7 cellular contexts compared by ENCODE assay signal in genomic region chr1:212285685-212286436, GRCh38. TPM values are rescaled to one million over a fixed set of nuclear protein-coding genes. Genes with fewer than 3 reads are reported as not detected.
DNase-seq lines count a peak whose midpoint lies in the region; TF ChIP-seq lines count a peak whose summit lies in the region.

No MANE protein-coding gene starts in this region.

- no peaks in the 10 kb centered on the region for H3K27me3 ChIP-seq in breast epithelium

- TF ChIP-seq CTCF in HFF-Myc (IDR thresholded peaks at IDR 0.05; ENCODE audit: low read depth, low read length, missing control alignments) (no peak), NB4 (IDR thresholded peaks at IDR 0.05; ENCODE audit: low read depth, low read length) (no peak), VCaP (conservative IDR thresholded peaks at IDR 0.05) (no peak), breast epithelium (IDR thresholded peaks at IDR 0.05) (no peak)

- H3K36me3 ChIP-seq in breast epithelium, result no peaks in the 10 kb centered on the region

- H3K4me1 ChIP-seq in breast epithelium, result peaks cover 3 to 6% of the 10 kb centered on the region in 2 donors

- intact Hi-C loops in breast epithelium (cut with DNase I; ENCODE audit: low total_unique reads), result no loop called here

- H3K4me3 ChIP-seq in HFF-Myc (replicated peaks; ENCODE audit: low read depth, low read length), result peak overlapping the region; percentile 73
- peak overlapping the region; percentile 96 for H3K4me3 ChIP-seq in NB4 (ENCODE audit: low read depth, low read length)
- H3K4me3 ChIP-seq in breast epithelium, result peak overlapping the region; percentile 74 to 97 (median 94)

- peak; percentile 67 for TF ChIP-seq POLR2A in GM15510 (IDR thresholded peaks at IDR 0.05; ENCODE audit: borderline replicate concordance, extremely low read depth, insufficient read length)
- TF ChIP-seq POLR2A in NB4 (IDR thresholded peaks at IDR 0.05; ENCODE audit: extremely low read depth, insufficient read length), result no peak
- no peak for TF ChIP-seq POLR2A in breast epithelium (IDR thresholded peaks at IDR 0.05)

- H3K9me3 ChIP-seq in breast epithelium, result no peaks in the 10 kb centered on the region

- H3K27ac ChIP-seq in VCaP (peak overlapping the region; percentile 90), breast epithelium (peak overlapping the region; percentile 96 to 99)

- DNase-seq in HFF-Myc (ENCODE audit: extremely low read depth, low read depth), result no peak
- DNase-seq in NB4 (ENCODE audit: low read depth), result peak; percentile 78
- peak; percentile 52 to 77 for DNase-seq in breast epithelium (ENCODE audit: low spot score in 2 of 2)
- DNase-seq in kidney glomerular epithelial cell (lab: John Stamatoyannopoulos, UW), result peak; percentile 44
- DNase-seq in stimulated activated CD4-positive, alpha-beta T cell treated with anti-CD3 and anti-CD28 coated beads, Interleukin-1b, Interleukin-23, amount 100 ng/mL, for 48 hours, result peak; percentile 73

RNA-seq across cellular contexts. Expression of gene PPP2R5A, which starts 0.7 kb away (rescaled TPM):
- total RNA-seq in breast epithelium, result 10 to 100 TPM; 48.5 to 85.5 (median 57.4) TPM
